In genomic region chr7:157616426-157616825, GRCh38 we compare ENCODE assay signal across 20 cellular contexts.
A peak's percentile ranks its signal among the peaks of the same experiment; 100 is the strongest.
DNase-seq lines count a peak whose midpoint lies in the region; ATAC-seq and TF ChIP-seq lines count a peak whose summit lies in the region.
"Had no signal": no experiment of that assay in that cellular context is flagged by ENCODE, and none has a peak within 500 bp of the region (broad histone marks: within the 10 kb centered on the region; RNA-seq: fewer than 3 reads in every experiment).

No MANE protein-coding gene starts in this region.

- H3K4me1 ChIP-seq in DND-41 (ENCODE audit: insufficient read depth, low read length) = peaks cover 26% of the 10 kb centered on the region

- no peak overlapping the region for H3K9ac ChIP-seq in DND-41 (ENCODE audit: low read depth, low read length)
- H3K9ac ChIP-seq: KMS-11 had no signal

- no peak overlapping the region for H3K4me2 ChIP-seq in DND-41 (ENCODE audit: insufficient read depth, low read length)
- H3K4me2 ChIP-seq: KMS-11 had no signal

- peaks cover 98% of the 10 kb centered on the region for H3K36me3 ChIP-seq in DND-41 (ENCODE audit: insufficient read depth, low read length)

- H3K79me2 ChIP-seq in DND-41 (ENCODE audit: insufficient read depth, low read length) = peaks cover 6% of the 10 kb centered on the region; the same call in 1 of the 2 replicates

- H2AFZ ChIP-seq in DND-41 (ENCODE audit: low read depth, low read length) = no peak overlapping the region

- peak; percentile 38 for DNase-seq in DMS 273 (lab: John Stamatoyannopoulos, UW; ENCODE audit: unreplicated experiment)
- DNase-seq in DMS 273 treated with DMSO at 0.1 percent for 48 hours (lab: John Stamatoyannopoulos, UW) = no peak
- DNase-seq in DND-41 = no peak
- peak; percentile 6 for DNase-seq in medulla oblongata (ENCODE audit: extremely low spot score)
- DNase-seq in superior temporal gyrus (ENCODE audit: extremely low spot score) = peak; percentile 49
- DNase-seq in dedifferentiated amniotic fluid mesenchymal stem cell (ENCODE audit: extremely low spot score) = no peak
- no peak for DNase-seq in retina
- DNase-seq: AML-193, Caco-2, EL, NCI-H1048, NCI-H1436, NCI-H1930, NCI-H345, NCI-H524 treated with DMSO at 0.1 percent for 48 hours, SHP77 had no signal

- H3K27ac ChIP-seq in DND-41 (ENCODE audit: low read length) = peak overlapping the region; percentile 52
- H3K27ac ChIP-seq: 22Rv1, KMS-11 had no signal

- H3K27me3 ChIP-seq in DND-41 (ENCODE audit: insufficient read depth, low read length, poor library complexity) = no peaks in the 10 kb centered on the region

- no peak for ATAC-seq in DND-41 (ENCODE audit: insufficient read depth, low read depth)
- no peak for ATAC-seq in GM18873 (IDR thresholded peaks at IDR 0.05; ENCODE audit: low FRiP score, unreplicated experiment)
- ATAC-seq: GM12878 had no signal

- TF ChIP-seq CTCF in DND-41 (IDR thresholded peaks at IDR 0.05; ENCODE audit: borderline replicate concordance, extremely low read depth, low read length, poor library complexity, severe bottlenecking) = no peak

- H4K20me1 ChIP-seq in DND-41 (ENCODE audit: insufficient read depth, low read length) = peaks cover 6% of the 10 kb centered on the region; the same call in 1 of the 2 replicates

- no peaks in the 10 kb centered on the region for H3K9me3 ChIP-seq in DND-41 (ENCODE audit: insufficient read depth, low read length, severe bottlenecking)
- H3K9me3 ChIP-seq: Caco-2 had no signal

- no peak overlapping the region for H3K4me3 ChIP-seq in DND-41 (ENCODE audit: low read depth in 1 of 2, low read length in 2 of 2)
- H3K4me3 ChIP-seq: GM12878 had no signal

Comparison
In these comparisons a context has a peak if more than half of its experiments do, and no peak if none do; other contexts are left out.
1. DNase-seq: peak in DMS 273 (single experiment), medulla oblongata (single experiment) and superior temporal gyrus (single experiment); none in DMS 273 treated with DMSO at 0.1 percent for 48 hours (single experiment), DND-41 (single experiment), dedifferentiated amniotic fluid mesenchymal stem cell (single experiment) and retina (single experiment).